ENCODE assay signal across 8 cellular contexts in genomic region chr12:6074979-6075585, GRCh38. TPM values are rescaled to one million over a fixed set of nuclear protein-coding genes. Genes with fewer than 3 reads are reported as not detected.
DNase-seq lines count a peak whose midpoint lies in the region; ATAC-seq, FAIRE-seq and TF ChIP-seq lines count a peak whose summit lies in the region.

No MANE protein-coding gene starts in this region.

- no peaks in the 10 kb centered on the region for H3K9me3 ChIP-seq in astrocyte (ENCODE audit: insufficient read depth, low read depth, low read length)

- H4K20me1 ChIP-seq in astrocyte (ENCODE audit: insufficient read depth, low read length), result no peaks in the 10 kb centered on the region

- H3K36me3 Mint-ChIP-seq in astrocyte (ENCODE audit: low read depth, unreplicated experiment) (no peaks in the 10 kb centered on the region), mesothelial cell of epicardium (no peaks in the 10 kb centered on the region), type B pancreatic cell (no peaks in the 10 kb centered on the region)

- ATAC-seq in GM18868 (IDR thresholded peaks at IDR 0.05; ENCODE audit: unreplicated experiment), result no peak
- no peak for ATAC-seq in HG02938 (IDR thresholded peaks at IDR 0.05; ENCODE audit: unreplicated experiment)

- DNase-seq in activated T-cell treated with anti-CD3 and anti-CD28 coated beads for 1 hour (ENCODE audit: low read depth) (peak; percentile 12), activated T-cell treated with anti-CD3 and anti-CD28 coated beads for 4 hours (no peak), astrocyte (ENCODE audit: low read depth) (no peak), mesothelial cell of epicardium (ENCODE audit: low spot score in 2 of 2, unreplicated experiment in 2 of 2) (no peak), type B pancreatic cell (ENCODE audit: extremely low spot score, unreplicated experiment) (no peak), lower leg skin (ENCODE audit: low spot score in 2 of 2) (no peak)

- H3K27me3 Mint-ChIP-seq in astrocyte (ENCODE audit: low read depth, unreplicated experiment) (peaks cover 16% of the 10 kb centered on the region), mesothelial cell of epicardium (ENCODE audit: low read depth) (peaks cover 7% of the 10 kb centered on the region), type B pancreatic cell (peaks cover 15% of the 10 kb centered on the region)

- H2AFZ ChIP-seq in astrocyte (ENCODE audit: low read depth, low read length), result peak overlapping the region; percentile 68

- peak overlapping the region; percentile 64 for H3K4me2 ChIP-seq in astrocyte (ENCODE audit: low read length)

- H3K4me3 Mint-ChIP-seq in astrocyte (ENCODE audit: unreplicated experiment), result no peak overlapping the region
- H3K4me3 Mint-ChIP-seq in mesothelial cell of epicardium, result peak overlapping the region; percentile 27
- H3K4me3 Mint-ChIP-seq in type B pancreatic cell, result peak overlapping the region; percentile 44

- 45 to 48% methylated on average over 20 to 21 of the region's 31 CpGs for WGBS in lower leg skin, 2 donors

- intact Hi-C loops in lower leg skin (cut with DNase I; ENCODE audit: low total_unique reads), result no loop called here

- no peaks in the 10 kb centered on the region for H3K27me3 ChIP-seq in astrocyte (ENCODE audit: insufficient read depth, low read length)

- H3K4me3 ChIP-seq in astrocyte (ENCODE audit: insufficient read depth, low read depth, low read length) (peak overlapping the region; percentile 14), lower leg skin (ENCODE audit: low read depth, poor library complexity, severe bottlenecking) (no peak overlapping the region)

- H3K9me3 Mint-ChIP-seq in astrocyte (ENCODE audit: unreplicated experiment) (no peaks in the 10 kb centered on the region), mesothelial cell of epicardium (no peaks in the 10 kb centered on the region), type B pancreatic cell (no peaks in the 10 kb centered on the region)

- H3K4me1 Mint-ChIP-seq in astrocyte (ENCODE audit: low read depth, unreplicated experiment) (peaks cover 32% of the 10 kb centered on the region), mesothelial cell of epicardium (peaks cover 16% of the 10 kb centered on the region), type B pancreatic cell (ENCODE audit: unreplicated experiment) (peaks cover 12% of the 10 kb centered on the region)

- no peak for FAIRE-seq in astrocyte (lab: Jason Lieb, UNC)

- H3K79me2 ChIP-seq in astrocyte (ENCODE audit: insufficient read depth, low read length), result no peaks in the 10 kb centered on the region

- TF ChIP-seq CTCF in astrocyte (IDR thresholded peaks at IDR 0.05; ENCODE audit: insufficient read depth, low read depth, low read length) (no peak), mesothelial cell of epicardium (IDR thresholded peaks at IDR 0.05; ENCODE audit: unreplicated experiment) (no peak), type B pancreatic cell (conservative IDR thresholded peaks at IDR 0.05) (no peak), lower leg skin (IDR thresholded peaks at IDR 0.05) (no peak)

- H3K4me1 ChIP-seq in astrocyte (ENCODE audit: insufficient read depth, low read length), result peaks cover 19% of the 10 kb centered on the region

- peak overlapping the region; percentile 58 for H3K27ac Mint-ChIP-seq in astrocyte (ENCODE audit: unreplicated experiment)
- H3K27ac Mint-ChIP-seq in mesothelial cell of epicardium, result no peak overlapping the region
- H3K27ac Mint-ChIP-seq in type B pancreatic cell, result peak overlapping the region; percentile 24

- H3K27ac ChIP-seq in astrocyte (ENCODE audit: low read depth, low read length), result no peak overlapping the region

- peak overlapping the region; percentile 12 for H3K9ac ChIP-seq in astrocyte (ENCODE audit: low read length)

- no peaks in the 10 kb centered on the region for H3K36me3 ChIP-seq in astrocyte (ENCODE audit: insufficient read depth, low read length)

- TF ChIP-seq POLR2A in lower leg skin (IDR thresholded peaks at IDR 0.05), result no peak

RNA-seq across cellular contexts. Expression of gene VWF, which starts 49.4 kb away (rescaled TPM):
- total RNA-seq in astrocyte, result 0.23 and 0.82 TPM in 2 replicates
- 0.24 to 0.31 TPM (median 0.29 TPM) in 3 replicates for total RNA-seq in mesothelial cell of epicardium
- total RNA-seq in type B pancreatic cell (ENCODE audit: low replicate concordance), result 0.70 and 1.3 TPM in 2 replicates
- 100 to 1,000 TPM in 1 of 4 donors, 10 to 100 TPM in 3; 34.3 to 107 (median 50.3) TPM for total RNA-seq in lower leg skin

Comparison
In these comparisons a context has a peak if more than half of its experiments do, and no peak if none do; other contexts are left out.
1. RNA of gene VWF, which starts 49.4 kb away (total RNA-seq): 34.3 to 107 TPM in lower leg skin; 0.70 to 1.3 TPM in type B pancreatic cell, 0.24 to 0.31 TPM in mesothelial cell of epicardium and 0.23 to 0.82 TPM in astrocyte; every median in the first group is over 10 times any median in the second.